Comparison of ENCODE assay signal across 11 cellular contexts in genomic region chr12:124544311-124544970, GRCh38. TPM values are rescaled to one million over a fixed set of nuclear protein-coding genes. Genes with fewer than 3 reads are reported as not detected.
A peak's percentile ranks its signal among the peaks of the same experiment; 100 is the strongest.
DNase-seq lines count a peak whose midpoint lies in the region; ATAC-seq lines count a peak whose summit lies in the region.
"Had no signal": no experiment of that assay in that cellular context is flagged by ENCODE, and none has a peak within 500 bp of the region (broad histone marks: within the 10 kb centered on the region; RNA-seq: fewer than 3 reads in every experiment).

No MANE protein-coding gene starts in this region.

- H2AFZ ChIP-seq in neuronal stem cell (ENCODE audit: low read length), result no peak overlapping the region

- H4K8ac ChIP-seq in neuronal stem cell (ENCODE audit: low read depth, low read length), result peak overlapping the region; percentile 43

- H3K27me3 ChIP-seq in neuronal stem cell (ENCODE audit: control insufficient read depth in 3 of 3, insufficient read depth in 3 of 3, low read depth in 1 of 3, low read length in 3 of 3), result no peaks in the 10 kb centered on the region

- H3K9me3 ChIP-seq in neuronal stem cell (replicated peaks in 1 of 2; ENCODE audit: control insufficient read depth in 2 of 2, insufficient read depth in 1 of 2, low read depth in 1 of 2, low read length in 2 of 2), result no peaks in the 10 kb centered on the region

- H3K14ac ChIP-seq in neuronal stem cell (ENCODE audit: low read length), result no peak overlapping the region

- H3K9ac ChIP-seq in neuronal stem cell (ENCODE audit: low read depth, low read length, poor library complexity), result peak overlapping the region; percentile 44

- peaks cover 16% of the 10 kb centered on the region for H3K79me1 ChIP-seq in neuronal stem cell (ENCODE audit: low read depth, low read length)

- H3K18ac ChIP-seq in neuronal stem cell (ENCODE audit: low read length), result peak overlapping the region; percentile 94

- DNase-seq in Daoy (ENCODE audit: low read depth) (peak; percentile 45), M059J (ENCODE audit: low read depth) (peak; percentile 58), neuronal stem cell (ENCODE audit: low spot score) (no peak), foreskin melanocyte (no peak), activated gamma-delta T cell (lab: John Stamatoyannopoulos, UW) (no peak), NCI-H1694 treated with DMSO at 0.1 percent for 48 hours (lab: John Stamatoyannopoulos, UW) (no peak)
- DNase-seq in central memory CD8-positive, alpha-beta T cell (ENCODE audit: low spot score in 2 of 2), result no peak
- no peak for DNase-seq in activated CD8-positive, alpha-beta memory T cell treated with anti-CD3 and anti-CD28 coated beads, Interleukin-2, amount 10 ng/mL, durations not matched to agents 7 days and 5 days
- DNase-seq: activated CD4-positive, alpha-beta T cell treated with anti-CD3 and anti-CD28 coated beads, Interleukin-2, amount 50 U/mL, for 4 hours; NCI-H1930; stimulated activated CD4-positive, alpha-beta T cell treated with anti-CD3 and anti-CD28 coated beads, Interleukin-4, amount 100 ng/mL, for 1 hour had no signal

- peak overlapping the region; percentile 82 for H2BK5ac ChIP-seq in neuronal stem cell (ENCODE audit: low read length)

- CTCF ChIA-PET in activated CD8-positive, alpha-beta memory T cell treated with anti-CD3 and anti-CD28 coated beads, Interleukin-2, amount 10 ng/mL, durations not matched to agents 7 days and 5 days (lab: Charles Lee), result no interaction called here

- peak overlapping the region; percentile 78 for H2AK5ac ChIP-seq in neuronal stem cell (ENCODE audit: low read depth, low read length)

- H3K4me3 Mint-ChIP-seq in central memory CD8-positive, alpha-beta T cell, result peak overlapping the region; percentile 44
- H3K4me3 Mint-ChIP-seq in activated CD8-positive, alpha-beta memory T cell treated with anti-CD3 and anti-CD28 coated beads, Interleukin-2, amount 10 ng/mL, durations not matched to agents 7 days and 5 days, result no peak overlapping the region

- H3K4me1 ChIP-seq in neuronal stem cell (ENCODE audit: control insufficient read depth in 2 of 2, insufficient read depth in 1 of 2, low read depth in 1 of 2, low read length in 2 of 2), result peaks cover 29 to 45% of the 10 kb centered on the region in 2 donors

- H4K91ac ChIP-seq in neuronal stem cell (ENCODE audit: low read depth, low read length, poor library complexity), result peak overlapping the region; percentile 81

- peak overlapping the region; percentile 47 for H3K27ac ChIP-seq in neuronal stem cell (replicated peaks; ENCODE audit: low read length)

- H3K36me3 ChIP-seq in neuronal stem cell (replicated peaks in 1 of 2; ENCODE audit: control insufficient read depth in 2 of 2, insufficient read depth in 2 of 2, low read length in 2 of 2), result no peaks in the 10 kb centered on the region

- peak overlapping the region; percentile 38 for H2BK120ac ChIP-seq in neuronal stem cell (ENCODE audit: low read depth, low read length)

- no peak overlapping the region for H3K4ac ChIP-seq in neuronal stem cell (ENCODE audit: low read length)

- H3K4me1 Mint-ChIP-seq in central memory CD8-positive, alpha-beta T cell, result peaks cover 60% of the 10 kb centered on the region
- peaks cover 46% of the 10 kb centered on the region for H3K4me1 Mint-ChIP-seq in activated CD8-positive, alpha-beta memory T cell treated with anti-CD3 and anti-CD28 coated beads, Interleukin-2, amount 10 ng/mL, durations not matched to agents 7 days and 5 days

- H3K36me3 Mint-ChIP-seq in central memory CD8-positive, alpha-beta T cell (ENCODE audit: insufficient read depth), result peaks cover 3% of the 10 kb centered on the region
- H3K36me3 Mint-ChIP-seq in activated CD8-positive, alpha-beta memory T cell treated with anti-CD3 and anti-CD28 coated beads, Interleukin-2, amount 10 ng/mL, durations not matched to agents 7 days and 5 days, result peaks cover 5% of the 10 kb centered on the region

- H3K27ac Mint-ChIP-seq in central memory CD8-positive, alpha-beta T cell (ENCODE audit: low read depth), result peak overlapping the region; percentile 38
- H3K27ac Mint-ChIP-seq in activated CD8-positive, alpha-beta memory T cell treated with anti-CD3 and anti-CD28 coated beads, Interleukin-2, amount 10 ng/mL, durations not matched to agents 7 days and 5 days, result no peak overlapping the region

- ATAC-seq in central memory CD8-positive, alpha-beta T cell (replicated peaks; ENCODE audit: extremely low read depth, poor library complexity, severe bottlenecking), result no peak
- no peak for ATAC-seq in activated CD8-positive, alpha-beta memory T cell treated with anti-CD3 and anti-CD28 coated beads, Interleukin-2, amount 10 ng/mL, durations not matched to agents 7 days and 5 days

- H2BK15ac ChIP-seq in neuronal stem cell (ENCODE audit: low read length), result no peak overlapping the region

- no peak overlapping the region for H2BK12ac ChIP-seq in neuronal stem cell (ENCODE audit: low read length)

- no CpG with 5 or more reads among the region's 16 CpGs for WGBS in neuronal stem cell (ENCODE audit: extremely low coverage in 2 of 2, insufficient read length in 2 of 2, insufficient replicate concordance in 1 of 2), 2 donors

- H3K23ac ChIP-seq in neuronal stem cell (ENCODE audit: low read depth, low read length, poor library complexity), result no peak overlapping the region

- H3K4me3 ChIP-seq in neuronal stem cell (ENCODE audit: low read length in 2 of 2), result no peak overlapping the region

- H3K9me3 Mint-ChIP-seq in central memory CD8-positive, alpha-beta T cell, result no peaks in the 10 kb centered on the region
- H3K9me3 Mint-ChIP-seq in activated CD8-positive, alpha-beta memory T cell treated with anti-CD3 and anti-CD28 coated beads, Interleukin-2, amount 10 ng/mL, durations not matched to agents 7 days and 5 days (ENCODE audit: low read depth), result no peaks in the 10 kb centered on the region

- H3K27me3 Mint-ChIP-seq in central memory CD8-positive, alpha-beta T cell, result no peaks in the 10 kb centered on the region
- H3K27me3 Mint-ChIP-seq in activated CD8-positive, alpha-beta memory T cell treated with anti-CD3 and anti-CD28 coated beads, Interleukin-2, amount 10 ng/mL, durations not matched to agents 7 days and 5 days, result peaks cover 7% of the 10 kb centered on the region

- H3K4me2 ChIP-seq in neuronal stem cell (ENCODE audit: insufficient read depth, low read length, poor library complexity, severe bottlenecking), result no peak overlapping the region

RNA-seq across cellular contexts. Expression of gene NCOR2, which starts 23.0 kb away (rescaled TPM):
- total RNA-seq in Daoy (2014; rRNA removed; shearing (Covaris generic)), result 29.8 and 57.9 TPM in 2 replicates
- total RNA-seq in M059J (2014; rRNA removed; shearing (Covaris generic)), result 16.5 and 54.8 TPM in 2 replicates
- polyA plus RNA-seq in neuronal stem cell (2013, experiment 1 of 2), result 80.7 TPM
- polyA plus RNA-seq in neuronal stem cell (2013, experiment 2 of 2), result 80.2 TPM
- total RNA-seq in activated CD8-positive, alpha-beta memory T cell treated with anti-CD3 and anti-CD28 coated beads, Interleukin-2, amount 10 ng/mL, durations not matched to agents 7 days and 5 days, result 10 to 100 TPM; 84.6 to 99.4 TPM

Comparison
In these comparisons a context has a peak if more than half of its experiments do, and no peak if none do; other contexts are left out.
1. DNase-seq: peak in Daoy (single experiment) and M059J (single experiment); none in central memory CD8-positive, alpha-beta T cell (0 of 2), neuronal stem cell (single experiment), foreskin melanocyte (single experiment), activated CD8-positive, alpha-beta memory T cell treated with anti-CD3 and anti-CD28 coated beads, Interleukin-2, amount 10 ng/mL, durations not matched to agents 7 days and 5 days (single experiment), activated gamma-delta T cell (single experiment) and NCI-H1694 treated with DMSO at 0.1 percent for 48 hours (single experiment).